8 cellular contexts compared by ENCODE assay signal in the genomic region with DNA sequence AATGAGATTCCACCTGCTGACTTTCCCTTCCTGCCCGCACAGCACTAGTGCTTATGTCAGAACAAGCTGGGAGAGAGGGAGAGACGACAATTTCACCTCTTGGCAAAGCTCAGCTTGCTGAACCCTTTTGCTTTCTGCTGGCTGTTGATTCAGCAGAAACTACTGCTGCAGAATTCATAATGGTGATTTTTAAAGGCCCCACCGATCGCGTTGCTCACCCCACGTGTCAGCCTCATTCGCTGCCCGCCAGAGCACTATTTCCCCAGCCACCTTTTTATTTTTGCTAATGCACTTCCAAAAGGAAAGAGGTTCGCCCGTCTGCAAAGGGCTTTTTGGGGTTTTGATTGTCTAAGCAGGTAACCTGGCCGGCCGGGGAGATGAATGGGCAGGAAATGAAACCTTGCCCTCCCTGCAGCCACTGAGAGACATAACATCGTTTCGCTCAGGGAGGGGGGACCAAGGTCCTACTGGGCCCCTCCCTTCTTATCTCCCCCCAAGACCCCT. TPM values are rescaled to one million over a fixed set of nuclear protein-coding genes. Genes with fewer than 3 reads are reported as not detected.
DNase-seq lines count a peak whose midpoint lies in the region; ATAC-seq and TF ChIP-seq lines count a peak whose summit lies in the region.

No MANE protein-coding gene starts in this region.

- DNase-seq in BE2C: no peak
- DNase-seq in breast epithelium (ENCODE audit: low spot score in 2 of 2): no peak
- no peak for DNase-seq in uterus
- DNase-seq in Karpas-422: no peak

- H3K4me2 ChIP-seq in Karpas-422 (ENCODE audit: low read depth, low read length, poor library complexity, severe bottlenecking): no peak overlapping the region

- no peak overlapping the region for H2AFZ ChIP-seq in Karpas-422 (ENCODE audit: low read length)

- H3K4me3 ChIP-seq in BE2C (ENCODE audit: low read depth, low read length): peak overlapping the region; percentile 87
- H3K4me3 ChIP-seq in breast epithelium: peak overlapping the region; percentile 48 to 74 (median 55)
- peak overlapping the region; percentile 50 to 54 for H3K4me3 ChIP-seq in mucosa of rectum (ENCODE audit: low read length in 2 of 2)
- H3K4me3 ChIP-seq in uterus: peak overlapping the region; percentile 30 to 39
- H3K4me3 ChIP-seq in Karpas-422 (ENCODE audit: low read length): no peak overlapping the region

- H3K36me3 ChIP-seq in BE2C: no peaks in the 10 kb centered on the region
- H3K36me3 ChIP-seq in breast epithelium: no peaks in the 10 kb centered on the region
- no peaks in the 10 kb centered on the region for H3K36me3 ChIP-seq in mucosa of rectum (ENCODE audit: control insufficient read depth in 2 of 2, insufficient read depth in 2 of 2, low read length in 2 of 2)
- no peaks in the 10 kb centered on the region for H3K36me3 ChIP-seq in uterus
- no peaks in the 10 kb centered on the region for H3K36me3 ChIP-seq in Karpas-422 (ENCODE audit: insufficient read depth, low read length)

- H3K79me2 ChIP-seq in Karpas-422 (ENCODE audit: low read length): no peaks in the 10 kb centered on the region

- intact Hi-C loops in breast epithelium (cut with DNase I; ENCODE audit: low total_unique reads) (no loop called here), uterus (cut with DNase I; ENCODE audit: low total_unique reads) (no loop called here)

- peak; percentile 21 for ATAC-seq in HG03103 (IDR thresholded peaks at IDR 0.05; ENCODE audit: low read depth, unreplicated experiment)
- ATAC-seq in GM19467 (IDR thresholded peaks at IDR 0.05; ENCODE audit: unreplicated experiment): no peak
- no peak for ATAC-seq in GM19351 (IDR thresholded peaks at IDR 0.05; ENCODE audit: unreplicated experiment)

- H4K20me1 ChIP-seq in Karpas-422 (ENCODE audit: insufficient read depth, low read depth, low read length): no peaks in the 10 kb centered on the region

- H3K9ac ChIP-seq in mucosa of rectum (ENCODE audit: low read depth in 1 of 2, low read length in 2 of 2) (no peak overlapping the region), Karpas-422 (ENCODE audit: low read length) (no peak overlapping the region)

- no peak for TF ChIP-seq POLR2A in breast epithelium (IDR thresholded peaks at IDR 0.05)
- TF ChIP-seq POLR2A in uterus (IDR thresholded peaks at IDR 0.05): no peak

- H3K27me3 ChIP-seq in BE2C (no peaks in the 10 kb centered on the region; the same call in 1 of the 2 replicates), breast epithelium (peaks cover 0 to 22% of the 10 kb centered on the region in 2 donors), mucosa of rectum (ENCODE audit: control insufficient read depth in 2 of 2, insufficient read depth in 2 of 2, low read length in 2 of 2) (peaks cover 7 to 20% of the 10 kb centered on the region in 2 donors), uterus (no peaks in the 10 kb centered on the region), Karpas-422 (ENCODE audit: low read length) (no peaks in the 10 kb centered on the region)

- H3K9me3 ChIP-seq in BE2C: no peaks in the 10 kb centered on the region
- no peaks in the 10 kb centered on the region for H3K9me3 ChIP-seq in breast epithelium
- no peaks in the 10 kb centered on the region for H3K9me3 ChIP-seq in mucosa of rectum (ENCODE audit: control insufficient read depth in 2 of 2, low read length in 2 of 2)
- H3K9me3 ChIP-seq in uterus: no peaks in the 10 kb centered on the region
- H3K9me3 ChIP-seq in Karpas-422 (ENCODE audit: low read length): no peaks in the 10 kb centered on the region

- no peaks in the 10 kb centered on the region for H3K9me2 ChIP-seq in Karpas-422 (replicated peaks; ENCODE audit: insufficient read depth, low read length)

- no peak for TF ChIP-seq CTCF in BE2C (IDR thresholded peaks at IDR 0.05; ENCODE audit: low read depth, low read length)
- TF ChIP-seq CTCF in breast epithelium (IDR thresholded peaks at IDR 0.05): no peak
- TF ChIP-seq CTCF in uterus (IDR thresholded peaks at IDR 0.05): no peak

- H3K27ac ChIP-seq in breast epithelium (no peak overlapping the region), mucosa of rectum (ENCODE audit: low read depth in 2 of 2, low read length in 2 of 2) (no peak overlapping the region), uterus (no peak overlapping the region), Karpas-422 (ENCODE audit: low read length) (no peak overlapping the region)

- H3K4me1 ChIP-seq in BE2C (peaks cover 14% of the 10 kb centered on the region), breast epithelium (no peaks in the 10 kb centered on the region), mucosa of rectum (ENCODE audit: control insufficient read depth in 2 of 2, insufficient read depth in 2 of 2, low read length in 2 of 2) (peaks cover 0 to 3% of the 10 kb centered on the region in 2 donors), uterus (no peaks in the 10 kb centered on the region), Karpas-422 (ENCODE audit: low read length) (no peaks in the 10 kb centered on the region)

RNA-seq across cellular contexts. Expression of a gene that starts 1.3 kb away (rescaled TPM):
- polyA plus RNA-seq in BE2C (2012; ENCODE audit: insufficient read depth, insufficient read length, low read depth): 8.4 TPM
- total RNA-seq in breast epithelium (1 to 10 TPM in 2 of 3 donors, under 1 TPM in 1; 0.33 to 1.8 (median 1.6) TPM), uterus (10 to 100 TPM in 1 of 4 donors, 1 to 10 TPM in 1, under 1 TPM in 1, not detected in 1; 0.26 to 14.8 (median 2.0) TPM)
- total RNA-seq in Karpas-422 (2014; rRNA removed; shearing (Covaris generic); ENCODE audit: low replicate concordance): not detected in 2 replicates
